In the genomic region with DNA sequence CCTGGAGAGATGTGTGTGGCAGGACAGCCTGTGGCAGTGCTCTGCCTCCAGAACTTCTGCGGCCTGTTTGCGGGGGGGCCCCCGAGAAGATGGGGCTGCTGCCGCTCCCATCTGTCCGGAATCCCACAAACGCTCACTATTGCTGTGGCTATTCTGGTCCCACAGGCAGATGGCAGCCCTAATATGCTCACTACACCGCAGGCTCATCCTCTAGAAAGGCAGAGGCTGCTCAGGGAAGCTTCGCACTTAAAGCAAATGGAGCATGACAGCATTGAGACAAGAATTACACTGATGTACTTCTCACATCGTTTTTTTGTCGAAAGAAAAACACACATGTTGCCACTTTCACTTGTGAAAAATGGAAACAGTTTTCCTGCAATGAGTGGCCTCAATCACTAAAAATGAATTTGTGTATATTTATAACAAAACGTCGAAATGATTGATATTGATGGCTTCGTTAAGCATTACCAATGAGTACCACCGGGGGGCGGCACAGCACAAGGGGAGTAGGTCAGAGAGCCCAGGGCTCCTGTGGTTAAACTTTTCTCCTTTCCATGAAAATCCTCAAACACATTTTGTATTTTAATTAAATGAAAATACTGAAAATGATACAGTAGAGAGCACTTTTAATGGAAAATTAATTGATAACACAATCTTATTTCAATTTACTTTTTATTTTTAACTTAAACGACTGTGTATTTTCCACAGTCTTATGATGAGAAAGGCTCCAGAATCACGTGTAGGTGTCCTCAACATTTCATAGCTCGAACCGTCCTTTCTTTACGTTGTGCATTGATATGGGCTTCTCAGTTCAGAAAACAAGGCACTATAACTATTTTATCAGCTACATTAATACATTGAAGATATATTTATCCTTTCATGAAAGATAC, we compare ENCODE assay signal across 8 cellular contexts.
A peak's percentile ranks its signal among the peaks of the same experiment; 100 is the strongest.
DNase-seq lines count a peak whose midpoint lies in the region; ATAC-seq and TF ChIP-seq lines count a peak whose summit lies in the region.

No MANE protein-coding gene starts in this region.

- H3K56ac ChIP-seq in H9 (ENCODE audit: insufficient read length, low read depth, low read length): no peak overlapping the region

- H3K23me2 ChIP-seq in H9 (ENCODE audit: insufficient read length, low read depth, low read length, poor library complexity, severe bottlenecking): no peaks in the 10 kb centered on the region

- no peak overlapping the region for H2BK20ac ChIP-seq in H9 (ENCODE audit: low read depth, low read length, poor library complexity, severe bottlenecking)

- peaks cover 3 to 4% of the 10 kb centered on the region in 2 experiments; a peak in 2 of 5 replicates for H3K9me3 Mint-ChIP-seq in H9

- H4K8ac ChIP-seq in H9 (replicated peaks; ENCODE audit: insufficient read length, low read depth, low read length): no peak overlapping the region

- no peak overlapping the region for H3K27ac Mint-ChIP-seq in H9

- DNase-seq in CD1c-positive myeloid dendritic cell (ENCODE audit: extremely low spot score) (peak; percentile 64), H9 (no peak), NCI-H69 (lab: John Stamatoyannopoulos, UW) (peak; percentile 78), ascending aorta (ENCODE audit: low spot score in 2 of 2) (no peak), hepatic stellate cell (ENCODE audit: low spot score) (peak; percentile 72), smooth muscle cell of the brain vasculature (ENCODE audit: low read depth, low spot score) (peak; percentile 28)

- H2BK12ac ChIP-seq in H9 (ENCODE audit: insufficient read length, low read depth, low read length): no peak overlapping the region

- peaks cover 4% of the 10 kb centered on the region for H3K27me3 Mint-ChIP-seq in H9 (ENCODE audit: low read depth)

- no peak overlapping the region for H3K4me2 ChIP-seq in H9 (ENCODE audit: insufficient read depth, insufficient read length, low read length)

- H2BK120ac ChIP-seq in H9 (ENCODE audit: low read depth, low read length, poor library complexity, severe bottlenecking): no peak overlapping the region

- no peaks in the 10 kb centered on the region for H3K36me3 ChIP-seq in ascending aorta

- no peaks in the 10 kb centered on the region for H3K79me1 ChIP-seq in H9 (ENCODE audit: insufficient read depth, low read depth, low read length, poor library complexity, severe bottlenecking)

- H3K27ac ChIP-seq in H9 (ENCODE audit: insufficient read length, low read depth, low read length) (no peak overlapping the region), ascending aorta (no peak overlapping the region)

- H3K4ac ChIP-seq in H9 (ENCODE audit: low read depth, low read length): no peak overlapping the region

- no peak overlapping the region for H4K91ac ChIP-seq in H9 (ENCODE audit: insufficient read length, low read depth, low read length)

- peaks cover 0 to 2% (median 0%) of the 10 kb centered on the region in 3 experiments; a peak in 2 of 7 replicates for H3K36me3 Mint-ChIP-seq in H9 (ENCODE audit: insufficient read depth in 1 of 3, low read depth in 3 of 3)

- no peak overlapping the region for H3K14ac ChIP-seq in H9 (ENCODE audit: insufficient read depth, low read length)

- no peak overlapping the region for H2AK5ac ChIP-seq in H9 (ENCODE audit: insufficient read length, low read length)

- no peak overlapping the region for H3K4me3 Mint-ChIP-seq in H9

- WGBS in H9 (ENCODE audit: extremely low coverage, insufficient read length, low lambda C conversion rate): no CpG with 5 or more reads among the region's 20 CpGs

- no peaks in the 10 kb centered on the region; the same call in 1 of the 2 replicates for H3K79me2 ChIP-seq in H9 (ENCODE audit: insufficient read depth, low read length)

- peaks cover 21 to 24% of the 10 kb centered on the region in 2 experiments for H3K4me1 Mint-ChIP-seq in H9

- no peak overlapping the region for H3K9ac ChIP-seq in H9 (ENCODE audit: extremely low read depth, insufficient read length, low read length)

- no peaks in the 10 kb centered on the region for H4K20me1 ChIP-seq in H9 (ENCODE audit: control insufficient read depth, insufficient read depth, insufficient read length)

- no peak overlapping the region for H2BK15ac ChIP-seq in H9 (ENCODE audit: low read depth, low read length)

- no peak overlapping the region for H4K5ac ChIP-seq in H9 (ENCODE audit: insufficient read length, low read depth, low read length)

- no peak for ATAC-seq in HG03045 (IDR thresholded peaks at IDR 0.05; ENCODE audit: unreplicated experiment)
- ATAC-seq in HG03521 (IDR thresholded peaks at IDR 0.05; ENCODE audit: unreplicated experiment): no peak

- H3K27me3 ChIP-seq in H9 (ENCODE audit: insufficient read depth, low read length) (no peaks in the 10 kb centered on the region), ascending aorta (no peaks in the 10 kb centered on the region)

- intact Hi-C loops in ascending aorta (cut with DNase I): loop anchor here (5.0 to 10.0 kb wide), 3 partner anchors 287 to 955 kb away; no protein-coding TSS in a partner anchor

- no peak overlapping the region for H2BK5ac ChIP-seq in H9 (ENCODE audit: insufficient read length, low read length)

- H3T11ph ChIP-seq in H9 (ENCODE audit: low read length): no peak overlapping the region

- H3K18ac ChIP-seq in H9 (ENCODE audit: insufficient read length, low read depth, low read length): no peak overlapping the region

- H3K4me1 ChIP-seq in H9 (ENCODE audit: insufficient read depth, low read length) (no peaks in the 10 kb centered on the region), ascending aorta (no peaks in the 10 kb centered on the region)

- no peak overlapping the region for H3K23ac ChIP-seq in H9 (ENCODE audit: insufficient read length, low read depth, low read length)

- H3K4me3 ChIP-seq in ascending aorta: no peak overlapping the region

- no peak overlapping the region for H2AFZ ChIP-seq in H9 (ENCODE audit: low read length)

- peak; percentile 98 for TF ChIP-seq CTCF in H9 (conservative IDR thresholded peaks at IDR 0.05)
- peak; percentile 30 to 73 (median 73) for TF ChIP-seq CTCF in ascending aorta (IDR thresholded peaks at IDR 0.05)

- H3K9me3 ChIP-seq in H9 (ENCODE audit: control insufficient read depth, low read depth, low read length): no peaks in the 10 kb centered on the region
- H3K9me3 ChIP-seq in ascending aorta: no peaks in the 10 kb centered on the region

Comparison
In these comparisons a context has a peak if more than half of its experiments do, and no peak if none do; other contexts are left out.
1. DNase-seq: peak in CD1c-positive myeloid dendritic cell (single experiment), NCI-H69 (single experiment), hepatic stellate cell (single experiment) and smooth muscle cell of the brain vasculature (single experiment); none in H9 (single experiment) and ascending aorta (0 of 2).